ENCODE assay signal across 23 cellular contexts in genomic region chr15:72284781-72285180, GRCh38.
"Had no signal": no experiment of that assay in that cellular context is flagged by ENCODE, and none has a peak within 500 bp of the region (broad histone marks: within the 10 kb centered on the region; RNA-seq: fewer than 3 reads in every experiment).

No MANE protein-coding gene starts in this region.

- H3K4me1 ChIP-seq: left ventricle myocardium inferior, tibial nerve, uterus had no signal

- H3K4me3 ChIP-seq: left ventricle myocardium inferior, mucosa of descending colon, tibial nerve, uterus had no signal

- H3K9me3 Mint-ChIP-seq: activated CD4-positive, alpha-beta T cell treated with anti-CD3 and anti-CD28 coated beads, Interleukin-2, amount 10 ng/mL, durations not matched to agents 7 days and 5 days; activated naive CD8-positive, alpha-beta T cell treated with anti-CD3 and anti-CD28 coated beads, Interleukin-2, amount 10 ng/mL, durations not matched to agents 7 days and 5 days; activated T-cell treated with anti-CD3 and anti-CD28 coated beads, Interleukin-2, amount 50 U/mL, for 72 hours; dendritic cell treated with granulocyte-macrophage colony-stimulating factor and Interleukin-4, amounts not matched to agents 40 ng/mL and 50 ng/mL, for 4 days; memory B cell; naive thymus-derived CD4-positive, alpha-beta T cell; T-helper 2 cell treated with Interferon-gamma antibody and Interleukin-4, amounts not matched to agents 5 μg/mL and 100 μg/mL, for 36 hours had no signal

- DNase-seq: activated CD4-positive, alpha-beta T cell treated with anti-CD3 and anti-CD28 coated beads, Interleukin-2, amount 10 ng/mL, durations not matched to agents 7 days and 5 days; activated CD8-positive, alpha-beta memory T cell treated with anti-CD3 and anti-CD28 coated beads, Interleukin-2, amount 50 U/mL, for 48 hours; activated gamma-delta T cell treated with Interleukin-2 at 50 U/mL for 16 hours; activated naive CD8-positive, alpha-beta T cell treated with anti-CD3 and anti-CD28 coated beads, Interleukin-2, amount 10 ng/mL, durations not matched to agents 7 days and 5 days; activated T-cell treated with anti-CD3 and anti-CD28 coated beads, Interleukin-2, amount 50 U/mL, for 72 hours; anterior cingulate cortex; brain microvascular endothelial cell; cerebellar nuclear complex; effector memory CD4-positive, alpha-beta T cell; erythroblast; islet precursor cell; left ventricle myocardium inferior; mucosa of descending colon; naive thymus-derived CD4-positive, alpha-beta T cell; posterior cingulate gyrus; stimulated activated CD4-positive, alpha-beta T cell treated with anti-CD3 and anti-CD28 coated beads, Interleukin-2, amount 100 ng/mL, for 48 hours; stimulated activated naive CD4-positive, alpha-beta T cell; substantia nigra; uterus had no signal

- H3K27me3 Mint-ChIP-seq: activated CD4-positive, alpha-beta T cell treated with anti-CD3 and anti-CD28 coated beads, Interleukin-2, amount 10 ng/mL, durations not matched to agents 7 days and 5 days; activated naive CD8-positive, alpha-beta T cell treated with anti-CD3 and anti-CD28 coated beads, Interleukin-2, amount 10 ng/mL, durations not matched to agents 7 days and 5 days; dendritic cell treated with granulocyte-macrophage colony-stimulating factor and Interleukin-4, amounts not matched to agents 40 ng/mL and 50 ng/mL, for 4 days; memory B cell; naive thymus-derived CD4-positive, alpha-beta T cell had no signal

- H3K4me3 Mint-ChIP-seq: activated CD4-positive, alpha-beta T cell treated with anti-CD3 and anti-CD28 coated beads, Interleukin-2, amount 10 ng/mL, durations not matched to agents 7 days and 5 days; activated naive CD8-positive, alpha-beta T cell treated with anti-CD3 and anti-CD28 coated beads, Interleukin-2, amount 10 ng/mL, durations not matched to agents 7 days and 5 days; activated T-cell treated with anti-CD3 and anti-CD28 coated beads, Interleukin-2, amount 50 U/mL, for 72 hours; dendritic cell treated with granulocyte-macrophage colony-stimulating factor and Interleukin-4, amounts not matched to agents 40 ng/mL and 50 ng/mL, for 4 days; memory B cell; naive thymus-derived CD4-positive, alpha-beta T cell; T-helper 2 cell treated with Interferon-gamma antibody and Interleukin-4, amounts not matched to agents 5 μg/mL and 100 μg/mL, for 36 hours had no signal

- H3K36me3 Mint-ChIP-seq: activated naive CD8-positive, alpha-beta T cell treated with anti-CD3 and anti-CD28 coated beads, Interleukin-2, amount 10 ng/mL, durations not matched to agents 7 days and 5 days; memory B cell had no signal

- ATAC-seq: activated T-cell treated with anti-CD3 and anti-CD28 coated beads, Interleukin-2, amount 50 U/mL, for 72 hours; mucosa of descending colon; naive thymus-derived CD4-positive, alpha-beta T cell had no signal

- H3K27ac ChIP-seq: brain microvascular endothelial cell, left ventricle myocardium inferior, tibial nerve, uterus had no signal

- H3K27ac Mint-ChIP-seq: activated CD4-positive, alpha-beta T cell treated with anti-CD3 and anti-CD28 coated beads, Interleukin-2, amount 10 ng/mL, durations not matched to agents 7 days and 5 days; activated T-cell treated with anti-CD3 and anti-CD28 coated beads, Interleukin-2, amount 50 U/mL, for 72 hours; dendritic cell treated with granulocyte-macrophage colony-stimulating factor and Interleukin-4, amounts not matched to agents 40 ng/mL and 50 ng/mL, for 4 days; memory B cell; T-helper 2 cell treated with Interferon-gamma antibody and Interleukin-4, amounts not matched to agents 5 μg/mL and 100 μg/mL, for 36 hours had no signal

- H3K4me1 Mint-ChIP-seq: activated CD4-positive, alpha-beta T cell treated with anti-CD3 and anti-CD28 coated beads, Interleukin-2, amount 10 ng/mL, durations not matched to agents 7 days and 5 days; memory B cell; naive thymus-derived CD4-positive, alpha-beta T cell had no signal

- H3K9me3 ChIP-seq: left ventricle myocardium inferior, mucosa of descending colon, tibial nerve, uterus had no signal

- H3K27me3 ChIP-seq: brain microvascular endothelial cell, tibial nerve, uterus had no signal

- H3K36me3 ChIP-seq: brain microvascular endothelial cell, left ventricle myocardium inferior, uterus had no signal
